ENCODE assay signal across 1 cellular context in the genomic region with DNA sequence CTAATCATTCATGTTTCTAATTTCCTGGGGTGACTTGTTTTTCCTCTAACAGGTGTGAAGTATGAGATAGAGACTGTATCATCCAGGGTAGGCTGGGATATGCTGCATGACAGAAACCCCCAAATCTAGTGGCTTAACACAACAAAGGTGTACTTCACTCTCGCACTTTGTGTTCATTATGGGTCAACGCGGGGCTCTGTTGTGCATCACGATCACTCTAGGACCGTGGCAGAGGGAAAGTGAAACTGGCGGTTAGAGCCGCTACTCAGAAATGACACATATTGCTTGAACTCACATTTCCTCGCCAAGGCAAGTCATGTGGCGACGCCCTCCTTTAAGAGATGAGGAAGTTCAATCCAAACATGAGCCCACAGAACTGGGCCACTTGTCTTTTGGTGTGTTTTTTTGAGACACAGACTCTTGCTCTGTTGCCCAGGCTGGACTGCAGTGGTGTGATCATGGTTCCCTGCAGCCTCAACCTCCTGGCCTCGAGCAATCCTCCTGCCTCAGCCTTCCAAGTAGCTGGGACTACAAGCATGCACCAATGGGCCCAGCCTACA.
TF ChIP-seq lines count a peak whose summit lies in the region.

No MANE protein-coding gene starts in this region.

TF ChIP-seq in IMR-90, 13 proteins besides CTCF, POLR2A, EP300 and RAD21:
- TF ChIP-seq RCOR1 (IDR thresholded peaks at IDR 0.05; ENCODE audit: insufficient replicate concordance, low read length) (no peak), MAZ (IDR thresholded peaks at IDR 0.05; ENCODE audit: borderline replicate concordance, low read depth, low read length) (no peak), BHLHE40 (IDR thresholded peaks at IDR 0.05; ENCODE audit: low read depth, low read length) (no peak), MXI1 (IDR thresholded peaks at IDR 0.05; ENCODE audit: borderline replicate concordance, low read depth, low read length) (0 out of 2 replicates have a peak, but pooled peaks have one; percentile 40), NFE2L2 (IDR thresholded peaks at IDR 0.05; ENCODE audit: low read depth, low read length) (no peak), SMC3 (IDR thresholded peaks at IDR 0.05; ENCODE audit: low read depth, low read length) (0 out of 2 replicates have a peak, but pooled peaks have one; percentile 5)
- TF ChIP-seq, protein P1, sequence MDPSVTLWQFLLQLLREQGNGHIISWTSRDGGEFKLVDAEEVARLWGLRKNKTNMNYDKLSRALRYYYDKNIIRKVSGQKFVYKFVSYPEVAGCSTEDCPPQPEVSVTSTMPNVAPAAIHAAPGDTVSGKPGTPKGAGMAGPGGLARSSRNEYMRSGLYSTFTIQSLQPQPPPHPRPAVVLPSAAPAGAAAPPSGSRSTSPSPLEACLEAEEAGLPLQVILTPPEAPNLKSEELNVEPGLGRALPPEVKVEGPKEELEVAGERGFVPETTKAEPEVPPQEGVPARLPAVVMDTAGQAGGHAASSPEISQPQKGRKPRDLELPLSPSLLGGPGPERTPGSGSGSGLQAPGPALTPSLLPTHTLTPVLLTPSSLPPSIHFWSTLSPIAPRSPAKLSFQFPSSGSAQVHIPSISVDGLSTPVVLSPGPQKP (IDR thresholded peaks at IDR 0.05; ENCODE audit: borderline replicate concordance, low read depth, low read length), result no peak
- TF ChIP-seq, protein P2, sequence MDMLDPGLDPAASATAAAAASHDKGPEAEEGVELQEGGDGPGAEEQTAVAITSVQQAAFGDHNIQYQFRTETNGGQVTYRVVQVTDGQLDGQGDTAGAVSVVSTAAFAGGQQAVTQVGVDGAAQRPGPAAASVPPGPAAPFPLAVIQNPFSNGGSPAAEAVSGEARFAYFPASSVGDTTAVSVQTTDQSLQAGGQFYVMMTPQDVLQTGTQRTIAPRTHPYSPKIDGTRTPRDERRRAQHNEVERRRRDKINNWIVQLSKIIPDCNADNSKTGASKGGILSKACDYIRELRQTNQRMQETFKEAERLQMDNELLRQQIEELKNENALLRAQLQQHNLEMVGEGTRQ (IDR thresholded peaks at IDR 0.05; ENCODE audit: low read depth, low read length), result 0 out of 2 replicates have a peak, but pooled peaks have one; percentile 11
